18 cellular contexts compared by ENCODE assay signal in genomic region chr2:178592655-178593054, GRCh38.
A peak's percentile ranks its signal among the peaks of the same experiment; 100 is the strongest.
DNase-seq lines count a peak whose midpoint lies in the region; ATAC-seq and TF ChIP-seq lines count a peak whose summit lies in the region.
"Had no signal": no experiment of that assay in that cellular context is flagged by ENCODE, and none has a peak within 500 bp of the region (broad histone marks: within the 10 kb centered on the region; RNA-seq: fewer than 3 reads in every experiment).

No MANE protein-coding gene starts in this region.

- H3K36me3 ChIP-seq in cardiac muscle cell (peaks cover 98% of the 10 kb centered on the region), heart right ventricle (peaks cover 0 to 100% (median 66%) of the 10 kb centered on the region in 9 donors), PC-3 (ENCODE audit: low read depth, low read length) (no peaks in the 10 kb centered on the region)

- H3K27me3 ChIP-seq in cardiac muscle cell, result no peaks in the 10 kb centered on the region
- H3K27me3 ChIP-seq in heart right ventricle, result no peaks in the 10 kb centered on the region
- H3K27me3 ChIP-seq in PC-3 (ENCODE audit: low read length), result no peaks in the 10 kb centered on the region

- H3F3A ChIP-seq in PC-3 (ENCODE audit: low read length, unreplicated experiment), result no peaks in the 10 kb centered on the region

- H3K27ac ChIP-seq in cardiac muscle cell, result peak overlapping the region; percentile 59
- H3K27ac ChIP-seq in heart right ventricle, result no peak overlapping the region
- H3K27ac ChIP-seq in PC-3 (ENCODE audit: low read length), result peak overlapping the region; percentile 4; the same call in 1 of the 2 replicates
- H3K27ac ChIP-seq: 22Rv1, A549, C4-2B, HL-60 had no signal

- CTCF ChIA-PET in PC-3 (lab: Charles Lee), result no interaction called here

- H3K79me2 ChIP-seq in PC-3 (ENCODE audit: low read length), result no peaks in the 10 kb centered on the region

- ATAC-seq in heart right ventricle (no peak), PC-3 (peak; percentile 100), GM19023 (IDR thresholded peaks at IDR 0.05; ENCODE audit: unreplicated experiment) (no peak)
- ATAC-seq: A549, GM23338 had no signal

- no peaks in the 10 kb centered on the region for H4K20me1 ChIP-seq in PC-3 (ENCODE audit: low read length)

- H3K9me3 ChIP-seq in cardiac muscle cell (ENCODE audit: low read depth) (no peaks in the 10 kb centered on the region), heart right ventricle (no peaks in the 10 kb centered on the region), PC-3 (ENCODE audit: low read length) (no peaks in the 10 kb centered on the region)
- H3K9me3 ChIP-seq: A549 had no signal

- H3K4me1 ChIP-seq in cardiac muscle cell (ENCODE audit: low read depth), result no peaks in the 10 kb centered on the region
- peaks cover 0 to 28% (median 0%) of the 10 kb centered on the region in 9 donors for H3K4me1 ChIP-seq in heart right ventricle
- peaks cover 7% of the 10 kb centered on the region for H3K4me1 ChIP-seq in PC-3 (ENCODE audit: insufficient read depth, low read length)
- H3K4me1 ChIP-seq: A549 had no signal

- TF ChIP-seq CTCF in cardiac muscle cell (IDR thresholded peaks at IDR 0.05; ENCODE audit: low read depth, low read length) (no peak), heart right ventricle (IDR thresholded peaks at IDR 0.05) (no peak), PC-3 (conservative IDR thresholded peaks at IDR 0.05; ENCODE audit: low read depth, low read length) (no peak), fibroblast of mammary gland (conservative IDR thresholded peaks at IDR 0.05; ENCODE audit: control insufficient read depth, insufficient read depth, low read depth, low read length) (no peak)

- H3K4me2 ChIP-seq in PC-3 (ENCODE audit: low read length), result no peak overlapping the region
- H3K4me2 ChIP-seq: A549, GM23338 had no signal

- POLR2A ChIA-PET in PC-3 (lab: Charles Lee; ENCODE audit: unreplicated experiment), result no interaction called here

- H3K9me2 ChIP-seq in PC-3 (replicated peaks; ENCODE audit: low read length), result no peaks in the 10 kb centered on the region

- H3K4me3 ChIP-seq in cardiac muscle cell (no peak overlapping the region), heart right ventricle (no peak overlapping the region), PC-3 (ENCODE audit: low read length) (no peak overlapping the region), fibroblast of mammary gland (ENCODE audit: control insufficient read depth, low read depth, low read length) (no peak overlapping the region)
- H3K4me3 ChIP-seq: A549, GM23338 had no signal

- DNase-seq in cardiac muscle cell (ENCODE audit: low read depth in 1 of 2, low spot score in 1 of 2) (no peak), heart right ventricle (no peak), PC-3 (peak; percentile 77), fibroblast of mammary gland (ENCODE audit: low read depth) (peak; percentile 14), OCI-M1 (lab: John Stamatoyannopoulos, UW) (no peak), anterior cingulate cortex (lab: John Stamatoyannopoulos, UW) (no peak), COR-L47 (lab: John Stamatoyannopoulos, UW) (no peak)
- DNase-seq: AML-193; CD4-positive, alpha-beta T cell; DMS79 treated with DMSO at 0.1 percent for 48 hours; HCEC 1CT; KBM-7 had no signal

- H3K9ac ChIP-seq in PC-3 (ENCODE audit: low read length), result no peak overlapping the region

- intact Hi-C loops in heart right ventricle (cut with DNase I), result no loop called here
- intact Hi-C loops in PC-3 (cut with micrococcal nuclease), result no loop called here

- BruUV-seq in PC-3 (replicated peaks; lab: Mats Ljungman, UMichigan), result no TSS peak

- WGBS in heart right ventricle, 2 donors, result 82 to 86% methylated on average over 6 of the region's 6 CpGs

- H2AFZ ChIP-seq in PC-3 (ENCODE audit: low read length), result no peak overlapping the region
- H2AFZ ChIP-seq: GM23338 had no signal

Comparison
In these comparisons a context has a peak if more than half of its experiments do, and no peak if none do; other contexts are left out.
1. H3K27ac ChIP-seq: peak in cardiac muscle cell (single experiment) and PC-3 (single experiment); none in heart right ventricle (0 of 10).
2. DNase-seq: peak in PC-3 (single experiment) and fibroblast of mammary gland (single experiment); none in cardiac muscle cell (0 of 2), heart right ventricle (0 of 2), OCI-M1 (single experiment), anterior cingulate cortex (0 of 58) and COR-L47 (single experiment).